In the genomic region with DNA sequence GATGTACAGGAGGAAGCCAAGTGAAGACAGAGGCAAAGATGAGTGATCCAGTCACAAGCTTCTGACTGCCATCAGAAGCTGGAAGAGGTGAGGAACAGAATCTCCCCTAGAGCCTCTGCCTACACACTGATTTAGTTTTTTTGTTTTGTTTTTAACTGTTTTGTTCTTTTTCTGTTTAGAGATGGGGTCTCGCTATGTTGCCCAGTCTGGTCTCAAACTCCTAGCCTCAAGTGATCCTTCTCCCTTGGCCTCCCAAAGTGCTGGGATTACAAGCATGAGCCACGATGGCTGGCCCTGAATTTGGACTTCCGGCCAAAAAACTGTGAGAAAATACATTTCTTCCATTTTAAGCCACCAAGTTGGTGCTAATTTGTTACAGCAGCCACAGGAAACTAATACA, we compare ENCODE assay signal across 21 cellular contexts.
DNase-seq lines count a peak whose midpoint lies in the region; ATAC-seq and TF ChIP-seq lines count a peak whose summit lies in the region.
"Had no signal": no experiment of that assay in that cellular context is flagged by ENCODE, and none has a peak within 500 bp of the region (broad histone marks: within the 10 kb centered on the region; RNA-seq: fewer than 3 reads in every experiment).

No MANE protein-coding gene starts in this region.

- DNase-seq in GM12865 (ENCODE audit: low read depth) (peak; percentile 9), Panc1 (ENCODE audit: low read depth, low spot score) (no peak), spleen (no peak), NCI-H82 (lab: John Stamatoyannopoulos, UW) (no peak), EL (no peak)
- no peak for DNase-seq in activated CD4-positive, alpha-beta T cell treated with anti-CD3 and anti-CD28 coated beads, Interleukin-2, amount 10 ng/mL, durations not matched to agents 24 days and 14 days
- DNase-seq: Calu3; CD8-positive, alpha-beta T cell; GOT3; NCI-H1417; NCI-H1930; NCI-H345; NCI-H526; OCI-M1; SHP77; SK-N-SH; T-cell had no signal

- H3K27ac ChIP-seq in HEK293 (ENCODE audit: extremely low read depth, low read depth, low read length) = no peak overlapping the region
- peak overlapping the region; percentile 59; the same call in 1 of the 2 replicates for H3K27ac ChIP-seq in Panc1 (ENCODE audit: low read length)
- peak overlapping the region in 6 of 8 donors; percentile 42 to 72 (median 66) for H3K27ac ChIP-seq in spleen
- H3K27ac ChIP-seq: BLaER1 treated with 17β-estradiol and CSF1 and Interleukin-3, amounts not matched to agents 10 nM and 100 nM had no signal

- no peaks in the 10 kb centered on the region for H3K4me1 Mint-ChIP-seq in activated CD4-positive, alpha-beta T cell treated with anti-CD3 and anti-CD28 coated beads, Interleukin-2, amount 10 ng/mL, durations not matched to agents 24 days and 14 days
- H3K4me1 Mint-ChIP-seq: T-cell had no signal

- H3K9me3 ChIP-seq in HEK293 (ENCODE audit: control insufficient read depth, insufficient read depth, low read depth, low read length) = no peaks in the 10 kb centered on the region
- H3K9me3 ChIP-seq in Panc1 (ENCODE audit: control insufficient read depth, insufficient read depth, low read depth, low read length) = no peaks in the 10 kb centered on the region
- H3K9me3 ChIP-seq in spleen = no peaks in the 10 kb centered on the region
- H3K9me3 ChIP-seq: SK-N-SH had no signal

- ATAC-seq in Panc1 (no peak), GM21528 (IDR thresholded peaks at IDR 0.05; ENCODE audit: low FRiP score, unreplicated experiment) (no peak)
- ATAC-seq: K562, T-cell had no signal

- H3K4me3 ChIP-seq in GM12865 (ENCODE audit: low read depth, low read length) (peak overlapping the region; percentile 57), HEK293 (ENCODE audit: low read depth, low read length) (no peak overlapping the region), Panc1 (ENCODE audit: low read depth in 2 of 2, low read length in 2 of 2) (no peak overlapping the region), spleen (no peak overlapping the region)
- H3K4me3 ChIP-seq: BLaER1 treated with 17β-estradiol and CSF1 and Interleukin-3, amounts not matched to agents 10 nM and 100 nM; K562 had no signal

- no peak for TF ChIP-seq CTCF in GM12865 (IDR thresholded peaks at IDR 0.05; ENCODE audit: insufficient read depth, low read depth, low read length, missing control alignments)
- TF ChIP-seq CTCF in HEK293 (tag by site-specific recombination; IDR thresholded peaks at IDR 0.05) = no peak
- TF ChIP-seq CTCF in Panc1 (IDR thresholded peaks at IDR 0.05) = no peak
- TF ChIP-seq CTCF in spleen (IDR thresholded peaks at IDR 0.05 in 8 of 11, conservative IDR thresholded peaks at IDR 0.05 in 3 of 11) = no peak

- intact Hi-C loops in Panc1 (cut with micrococcal nuclease; ENCODE audit: unreplicated experiment) = no loop called here
- intact Hi-C loops in spleen (cut with DNase I; ENCODE audit: low total_unique reads) = no loop called here
- intact Hi-C loops in activated CD4-positive, alpha-beta T cell treated with anti-CD3 and anti-CD28 coated beads, Interleukin-2, amount 10 ng/mL, durations not matched to agents 24 days and 14 days (cut with micrococcal nuclease) = no loop called here

- no peak overlapping the region for H3K27ac Mint-ChIP-seq in activated CD4-positive, alpha-beta T cell treated with anti-CD3 and anti-CD28 coated beads, Interleukin-2, amount 10 ng/mL, durations not matched to agents 24 days and 14 days
- H3K27ac Mint-ChIP-seq: CD8-positive, alpha-beta T cell; T-cell had no signal

- 92 to 97% (median 94%) methylated on average over 3 of the region's 3 CpGs for WGBS in spleen, 5 donors

- no TSS peak for BruUV-seq in Panc1 (replicated peaks; lab: Mats Ljungman, UMichigan)

- POLR2A ChIA-PET in HEK293 (lab: Yijun Ruan, JAX) = interaction anchor here (0.7 kb wide), 1 partner anchor 98 kb away, joined by 5 read pairs; no protein-coding TSS in a partner anchor
- POLR2A ChIA-PET in Panc1 (lab: Charles Lee) = no interaction called here

- peaks cover 11% of the 10 kb centered on the region for H3K9me3 Mint-ChIP-seq in activated CD4-positive, alpha-beta T cell treated with anti-CD3 and anti-CD28 coated beads, Interleukin-2, amount 10 ng/mL, durations not matched to agents 24 days and 14 days
- H3K9me3 Mint-ChIP-seq: CD8-positive, alpha-beta T cell had no signal

- H3K27me3 Mint-ChIP-seq in activated CD4-positive, alpha-beta T cell treated with anti-CD3 and anti-CD28 coated beads, Interleukin-2, amount 10 ng/mL, durations not matched to agents 24 days and 14 days = no peaks in the 10 kb centered on the region
- H3K27me3 Mint-ChIP-seq: T-cell had no signal

- TF ChIP-seq POLR2A in spleen (IDR thresholded peaks at IDR 0.05) = no peak

- H3K4me3 Mint-ChIP-seq in activated CD4-positive, alpha-beta T cell treated with anti-CD3 and anti-CD28 coated beads, Interleukin-2, amount 10 ng/mL, durations not matched to agents 24 days and 14 days = no peak overlapping the region
- H3K4me3 Mint-ChIP-seq: CD8-positive, alpha-beta T cell; T-cell had no signal

- CTCF ChIA-PET in HEK293 (lab: Yijun Ruan, JAX) = no interaction called here
- CTCF ChIA-PET in Panc1 (lab: Charles Lee) = no interaction called here

- H3K36me3 ChIP-seq in HEK293 (ENCODE audit: control insufficient read depth in 2 of 2, insufficient read depth in 1 of 2, low read length in 2 of 2) (no peaks in the 10 kb centered on the region), Panc1 (ENCODE audit: control insufficient read depth, insufficient read depth, low read length) (no peaks in the 10 kb centered on the region), spleen (no peaks in the 10 kb centered on the region)
- H3K36me3 ChIP-seq: BLaER1 treated with 17β-estradiol and CSF1 and Interleukin-3, amounts not matched to agents 10 nM and 100 nM had no signal

- H3K4me1 ChIP-seq in HEK293 (ENCODE audit: control insufficient read depth, insufficient read depth, low read length) (peaks cover 20% of the 10 kb centered on the region), Panc1 (ENCODE audit: control insufficient read depth, insufficient read depth, low read length) (no peaks in the 10 kb centered on the region; the same call in 1 of the 2 replicates), spleen (peaks cover 4 to 33% (median 7%) of the 10 kb centered on the region in 6 donors)

- in situ Hi-C loops in Panc1 (cut with HindIII; ENCODE audit: low pct_unique_long_range_greater_than_20kb, low sequenced_read_pairs) = no loop called here

- H3K27me3 ChIP-seq in Panc1 (ENCODE audit: control insufficient read depth, insufficient read depth, low read length) (no peaks in the 10 kb centered on the region), spleen (replicated peaks in 1 of 7) (no peaks in the 10 kb centered on the region)

- no peaks in the 10 kb centered on the region for H3K36me3 Mint-ChIP-seq in activated CD4-positive, alpha-beta T cell treated with anti-CD3 and anti-CD28 coated beads, Interleukin-2, amount 10 ng/mL, durations not matched to agents 24 days and 14 days (ENCODE audit: low read depth)
- H3K36me3 Mint-ChIP-seq: CD8-positive, alpha-beta T cell; T-cell had no signal

TF ChIP-seq in HEK293, 187 proteins besides CTCF, POLR2A, EP300 and RAD21:
- TF ChIP-seq ZNF366 (tag by site-specific recombination; conservative IDR thresholded peaks at IDR 0.05) (no peak), ZNF580 (tag by site-specific recombination; IDR thresholded peaks at IDR 0.05) (0 out of 2 replicates have a peak, but pooled peaks have one; percentile 27), ZSCAN16 (tag by site-specific recombination; IDR thresholded peaks at IDR 0.05) (no peak), ZNF121 (tag by site-specific recombination; IDR thresholded peaks at IDR 0.05) (peak; percentile 91)
